ENCODE assay signal across 17 cellular contexts in the genomic region with DNA sequence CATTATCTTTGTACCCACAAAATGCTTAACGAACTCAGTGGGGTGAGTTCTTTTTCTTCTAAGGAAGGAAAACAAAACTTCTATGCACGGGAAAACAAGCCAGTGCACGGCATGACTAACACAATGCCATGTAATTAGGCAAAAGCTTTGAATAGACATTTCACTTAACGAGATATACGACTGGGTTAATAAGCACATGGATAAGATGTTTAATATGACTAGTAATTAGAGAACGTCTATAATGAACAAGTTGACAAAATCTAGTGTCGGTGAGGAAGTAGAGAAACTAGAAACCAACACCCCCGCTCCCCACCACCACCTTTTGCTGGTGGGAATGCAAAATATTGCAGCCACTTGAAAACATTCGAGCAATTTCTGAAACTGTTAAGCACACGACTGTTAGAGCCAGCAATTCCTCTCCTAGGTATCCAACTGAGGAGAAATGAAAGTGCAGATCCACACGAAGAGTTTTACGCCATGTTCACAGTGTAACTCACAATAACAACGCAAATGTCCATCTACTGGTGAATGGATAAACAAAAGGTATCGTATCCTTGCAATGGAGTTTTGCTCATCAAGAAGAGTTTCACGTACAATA.
DNase-seq lines count a peak whose midpoint lies in the region; ATAC-seq, FAIRE-seq and TF ChIP-seq lines count a peak whose summit lies in the region.
"Had no signal": no experiment of that assay in that cellular context is flagged by ENCODE, and none has a peak within 500 bp of the region (broad histone marks: within the 10 kb centered on the region; RNA-seq: fewer than 3 reads in every experiment).

No MANE protein-coding gene starts in this region.

- ATAC-seq in A549 (no peak), natural killer cell (no peak)

- H3K9me3 ChIP-seq in A549 = no peaks in the 10 kb centered on the region
- H3K9me3 ChIP-seq in kidney (ENCODE audit: control insufficient read depth in 1 of 2, low read length in 2 of 2) = no peaks in the 10 kb centered on the region
- H3K9me3 ChIP-seq: BE2C had no signal

- no peak for FAIRE-seq in A549 (lab: Jason Lieb, UNC)
- no peak for FAIRE-seq in kidney (lab: Jason Lieb, UNC)

- POLR2A ChIA-PET in A549 (lab: Yijun Ruan, JAX) = no interaction called here

- peak overlapping the region; percentile 74 for H3K4me2 ChIP-seq in A549

- no peak for TF ChIP-seq POLR2A in A549 (IDR thresholded peaks at IDR 0.05; ENCODE audit: low read length)

- H3K36me3 ChIP-seq in kidney (ENCODE audit: control insufficient read depth in 1 of 2, insufficient read depth in 2 of 2, low read length in 2 of 2) = no peaks in the 10 kb centered on the region
- H3K36me3 ChIP-seq: BE2C had no signal

- WGBS in A549 (ENCODE audit: missing lambda C conversion rate) = 49% methylated on average over 15 of the region's 15 CpGs

- H3K4me1 ChIP-seq in A549 (peaks cover 33% of the 10 kb centered on the region), kidney (ENCODE audit: control insufficient read depth in 1 of 2, insufficient read depth in 1 of 2, low read depth in 1 of 2, low read length in 2 of 2) (no peaks in the 10 kb centered on the region)

- H3K9ac ChIP-seq in kidney (ENCODE audit: low read length in 2 of 2) = no peak overlapping the region
- H3K9ac ChIP-seq: GM23248 had no signal

- no peak for TF ChIP-seq EP300 in A549 (IDR thresholded peaks at IDR 0.05)

- H3K4me3 Mint-ChIP-seq in natural killer cell = no peak overlapping the region
- H3K4me3 Mint-ChIP-seq: CD4-positive, CD25-positive, alpha-beta regulatory T cell had no signal

- H3K27ac Mint-ChIP-seq in natural killer cell = no peak overlapping the region

- no peaks in the 10 kb centered on the region for H3K4me1 Mint-ChIP-seq in natural killer cell
- H3K4me1 Mint-ChIP-seq: CD4-positive, CD25-positive, alpha-beta regulatory T cell had no signal

- no peak for TF ChIP-seq RAD21 in A549 (conservative IDR thresholded peaks at IDR 0.05 in 1 of 2, IDR thresholded peaks at IDR 0.05 in 1 of 2)

- intact Hi-C loops in kidney (cut with DNase I) = no loop called here
- intact Hi-C loops in natural killer cell (cut with micrococcal nuclease) = no loop called here

- H3K27ac ChIP-seq in A549 (peak overlapping the region; percentile 55 to 65; a peak in 4 of 6 replicates), kidney (ENCODE audit: low read depth in 2 of 2, low read length in 2 of 2) (no peak overlapping the region)
- H3K27ac ChIP-seq: GM23248 had no signal

- no peaks in the 10 kb centered on the region for H3K9me3 Mint-ChIP-seq in natural killer cell
- H3K9me3 Mint-ChIP-seq: CD4-positive, CD25-positive, alpha-beta regulatory T cell had no signal

- DNase-seq in A549 (ENCODE audit: low read depth in 1 of 2, low spot score in 1 of 2) (no peak), NCI-H1105 (lab: John Stamatoyannopoulos, UW) (peak; percentile 34), NCI-H748 treated with DMSO at 0.1 percent for 48 hours (lab: John Stamatoyannopoulos, UW) (peak; percentile 49), astrocyte of the hippocampus (ENCODE audit: low read depth, low spot score) (peak; percentile 52), SIG-M5 treated with dmso at 0.1 percent for 504 hours (lab: John Stamatoyannopoulos, UW; ENCODE audit: unreplicated experiment) (no peak), kidney (no peak), natural killer cell (no peak)
- DNase-seq: BE2C; CD4-positive, CD25-positive, alpha-beta regulatory T cell; DMS153; GDM1; NCI-H1436; NCI-H2029 treated with DMSO at 0.1 percent for 48 hours; NCI-H2171 treated with DMSO at 0.1 percent for 48 hours; NCI-H446 treated with DMSO at 0.1 percent for 48 hours; SW 1271 had no signal

- no peaks in the 10 kb centered on the region for H3K36me3 Mint-ChIP-seq in natural killer cell

- TF ChIP-seq CTCF in A549 (IDR thresholded peaks at IDR 0.05) (no peak), kidney (IDR thresholded peaks at IDR 0.05; ENCODE audit: borderline replicate concordance, extremely low read depth, insufficient read depth) (no peak), natural killer cell (IDR thresholded peaks at IDR 0.05) (no peak)

- H3K27me3 Mint-ChIP-seq in natural killer cell (ENCODE audit: low read depth in 2 of 2) = no peaks in the 10 kb centered on the region
- H3K27me3 Mint-ChIP-seq: CD4-positive, CD25-positive, alpha-beta regulatory T cell had no signal

- CTCF ChIA-PET in A549 (lab: Yijun Ruan, JAX) = no interaction called here

- H3K4me3 ChIP-seq in A549 = peak overlapping the region; percentile 27
- no peak overlapping the region for H3K4me3 ChIP-seq in kidney (ENCODE audit: low read length in 2 of 2)
- H3K4me3 ChIP-seq: GM23248 had no signal

TF ChIP-seq in A549, 52 proteins besides CTCF, POLR2A, EP300 and RAD21:
- TF ChIP-seq CBX2 (IDR thresholded peaks at IDR 0.05; ENCODE audit: borderline replicate concordance, low read depth) = no peak
- no peak for TF ChIP-seq HOXB5 (CRISPR knock-in tag; IDR thresholded peaks at IDR 0.05)
- TF ChIP-seq TFCP2L1 (CRISPR knock-in tag; IDR thresholded peaks at IDR 0.05) = no peak
- TF ChIP-seq POLR2AphosphoS2 (conservative IDR thresholded peaks at IDR 0.05; ENCODE audit: low read length) = no peak
- TF ChIP-seq ZFP36 (IDR thresholded peaks at IDR 0.05; ENCODE audit: borderline replicate concordance, partially characterized antibody) = no peak
- TF ChIP-seq, protein P1, sequence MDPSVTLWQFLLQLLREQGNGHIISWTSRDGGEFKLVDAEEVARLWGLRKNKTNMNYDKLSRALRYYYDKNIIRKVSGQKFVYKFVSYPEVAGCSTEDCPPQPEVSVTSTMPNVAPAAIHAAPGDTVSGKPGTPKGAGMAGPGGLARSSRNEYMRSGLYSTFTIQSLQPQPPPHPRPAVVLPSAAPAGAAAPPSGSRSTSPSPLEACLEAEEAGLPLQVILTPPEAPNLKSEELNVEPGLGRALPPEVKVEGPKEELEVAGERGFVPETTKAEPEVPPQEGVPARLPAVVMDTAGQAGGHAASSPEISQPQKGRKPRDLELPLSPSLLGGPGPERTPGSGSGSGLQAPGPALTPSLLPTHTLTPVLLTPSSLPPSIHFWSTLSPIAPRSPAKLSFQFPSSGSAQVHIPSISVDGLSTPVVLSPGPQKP (IDR thresholded peaks at IDR 0.05; ENCODE audit: low read depth, low read length) = no peak
- TF ChIP-seq RFX5 (IDR thresholded peaks at IDR 0.05) = no peak
- no peak for TF ChIP-seq SREBF2 (IDR thresholded peaks at IDR 0.05)
- TF ChIP-seq, protein P2, sequence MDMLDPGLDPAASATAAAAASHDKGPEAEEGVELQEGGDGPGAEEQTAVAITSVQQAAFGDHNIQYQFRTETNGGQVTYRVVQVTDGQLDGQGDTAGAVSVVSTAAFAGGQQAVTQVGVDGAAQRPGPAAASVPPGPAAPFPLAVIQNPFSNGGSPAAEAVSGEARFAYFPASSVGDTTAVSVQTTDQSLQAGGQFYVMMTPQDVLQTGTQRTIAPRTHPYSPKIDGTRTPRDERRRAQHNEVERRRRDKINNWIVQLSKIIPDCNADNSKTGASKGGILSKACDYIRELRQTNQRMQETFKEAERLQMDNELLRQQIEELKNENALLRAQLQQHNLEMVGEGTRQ (IDR thresholded peaks at IDR 0.05) = no peak
- no peak for TF ChIP-seq PHF8 (IDR thresholded peaks at IDR 0.05; ENCODE audit: borderline replicate concordance, low read depth)
- TF ChIP-seq HOXA7 (CRISPR knock-in tag; IDR thresholded peaks at IDR 0.05) = no peak
- TF ChIP-seq, protein P3, sequence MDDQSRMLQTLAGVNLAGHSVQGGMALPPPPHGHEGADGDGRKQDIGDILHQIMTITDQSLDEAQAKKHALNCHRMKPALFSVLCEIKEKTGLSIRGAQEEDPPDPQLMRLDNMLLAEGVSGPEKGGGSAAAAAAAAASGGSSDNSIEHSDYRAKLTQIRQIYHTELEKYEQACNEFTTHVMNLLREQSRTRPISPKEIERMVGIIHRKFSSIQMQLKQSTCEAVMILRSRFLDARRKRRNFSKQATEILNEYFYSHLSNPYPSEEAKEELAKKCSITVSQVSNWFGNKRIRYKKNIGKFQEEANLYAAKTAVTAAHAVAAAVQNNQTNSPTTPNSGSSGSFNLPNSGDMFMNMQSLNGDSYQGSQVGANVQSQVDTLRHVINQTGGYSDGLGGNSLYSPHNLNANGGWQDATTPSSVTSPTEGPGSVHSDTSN (IDR thresholded peaks at IDR 0.05) = no peak
TF ChIP-seq in A549: peak in this region for 0.

Comparison
In these comparisons a context has a peak if more than half of its experiments do, and no peak if none do; other contexts are left out.
1. DNase-seq: peak in NCI-H1105 (single experiment), NCI-H748 treated with DMSO at 0.1 percent for 48 hours (single experiment) and astrocyte of the hippocampus (single experiment); none in A549 (0 of 2), SIG-M5 treated with dmso at 0.1 percent for 504 hours (single experiment), kidney (single experiment) and natural killer cell (single experiment).
2. H3K27ac ChIP-seq: peak in A549 (2 of 2); none in kidney (0 of 2).